In genomic region chr1:26364956-26365355, GRCh38 we compare ENCODE assay signal across 1 cellular context.
TF ChIP-seq lines count a peak whose summit lies in the region.

No MANE protein-coding gene starts in this region.

TF ChIP-seq in H1, 55 proteins besides CTCF, POLR2A, EP300 and RAD21:
- TF ChIP-seq RBBP5 (IDR thresholded peaks at IDR 0.05; ENCODE audit: borderline replicate concordance, low read depth, low read length) (no peak), JUN (IDR thresholded peaks at IDR 0.05; ENCODE audit: low read depth, low read length) (no peak), SAP30 (IDR thresholded peaks at IDR 0.05; ENCODE audit: insufficient read depth, insufficient replicate concordance, low read length) (no peak), JUND (IDR thresholded peaks at IDR 0.05; ENCODE audit: low read length) (no peak), ATF2 (IDR thresholded peaks at IDR 0.05; ENCODE audit: low read length) (no peak), SUZ12 (IDR thresholded peaks at IDR 0.05; ENCODE audit: low read length) (no peak), NANOG (IDR thresholded peaks at IDR 0.05; ENCODE audit: insufficient read depth, low read depth, low read length, poor library complexity, severe bottlenecking) (no peak), KDM4A (IDR thresholded peaks at IDR 0.05; ENCODE audit: low read depth, low read length, severe bottlenecking) (no peak), TAF7 (optimal IDR thresholded peaks at IDR 0.05; ENCODE audit: borderline replicate concordance, low read depth, low read length) (no peak)
